In the genomic region with DNA sequence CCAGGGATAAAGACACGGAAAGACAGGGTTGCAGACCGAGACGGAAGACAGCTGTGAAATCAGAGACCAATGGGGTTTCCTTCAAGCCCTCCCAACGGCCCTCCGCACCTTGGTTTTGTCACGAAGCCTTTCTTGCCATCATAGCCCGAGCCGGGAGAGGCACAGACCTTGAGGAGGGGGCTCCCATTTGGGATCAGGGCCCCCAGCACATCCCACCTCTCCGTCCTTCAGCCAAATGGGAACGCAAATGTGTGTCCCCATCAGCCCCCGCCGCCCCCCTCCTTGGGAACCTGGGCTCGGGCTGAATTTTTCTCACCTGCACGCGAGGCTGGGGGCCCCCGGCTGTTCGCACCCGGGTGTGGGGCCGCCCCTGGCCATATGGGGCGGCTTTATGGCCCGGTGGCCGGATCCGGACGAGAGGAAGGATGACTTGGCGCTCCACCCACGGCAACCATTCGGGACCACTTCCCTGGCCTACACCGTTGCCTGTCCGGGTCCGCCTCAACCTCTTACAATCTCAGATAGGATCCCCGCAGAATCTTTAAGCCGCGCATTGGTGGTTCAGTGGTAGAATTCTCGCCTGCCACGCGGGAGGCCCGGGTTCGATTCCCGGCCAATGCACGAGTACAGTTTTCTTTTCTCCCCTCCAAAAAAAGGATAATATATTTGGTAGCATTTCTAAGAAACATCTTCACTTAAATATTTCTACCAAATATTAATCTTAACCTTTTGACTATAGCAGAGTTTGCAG, we compare ENCODE assay signal across 8 cellular contexts. TPM values are rescaled to one million over a fixed set of nuclear protein-coding genes. Genes with fewer than 3 reads are reported as not detected.
DNase-seq lines count a peak whose midpoint lies in the region; ATAC-seq, FAIRE-seq and TF ChIP-seq lines count a peak whose summit lies in the region.

No MANE protein-coding gene starts in this region.

- peak overlapping the region; percentile 78 for H3K4me3 ChIP-seq in fibroblast of mammary gland (ENCODE audit: control insufficient read depth, low read depth, low read length)

- peak; percentile 82 for DNase-seq in CD14-positive monocyte (ENCODE audit: low spot score)
- DNase-seq in RCC 7860 (ENCODE audit: low spot score), result peak; percentile 52
- DNase-seq in activated T-helper 1 cell treated with Interleukin-2 at 50 U/mL for 16 hours (ENCODE audit: low read depth), result peak; percentile 75
- DNase-seq in fibroblast of mammary gland (ENCODE audit: low read depth), result peak; percentile 68
- peak; percentile 92 for DNase-seq in natural killer cell
- peak; percentile 79 for DNase-seq in stimulated activated naive B cell treated with anti-CD40 and anti-IgM and Interleukin-4, amounts not matched to agents 10 μg/mL and 1 μg/mL and 100 μg/mL, for 72 hours

- peaks cover 0 to 47% (median 34%) of the 10 kb centered on the region in 7 donors for H3K9me3 Mint-ChIP-seq in CD14-positive monocyte
- peaks cover 0 to 2% of the 10 kb centered on the region in 2 donors for H3K9me3 Mint-ChIP-seq in natural killer cell
- H3K9me3 Mint-ChIP-seq in stimulated activated naive B cell treated with anti-CD40 and anti-IgM and Interleukin-4, amounts not matched to agents 10 μg/mL and 1 μg/mL and 100 μg/mL, for 72 hours, result no peaks in the 10 kb centered on the region

- H3K4me3 Mint-ChIP-seq in CD14-positive monocyte (peak overlapping the region; percentile 86 to 97), natural killer cell (peak overlapping the region; percentile 93)
- peak overlapping the region; percentile 87 to 89 for H3K4me3 Mint-ChIP-seq in stimulated activated naive B cell treated with anti-CD40 and anti-IgM and Interleukin-4, amounts not matched to agents 10 μg/mL and 1 μg/mL and 100 μg/mL, for 72 hours

- H3K36me3 Mint-ChIP-seq in CD14-positive monocyte (peaks cover 21 to 32% of the 10 kb centered on the region in 2 donors), natural killer cell (no peaks in the 10 kb centered on the region)
- H3K36me3 Mint-ChIP-seq in stimulated activated naive B cell treated with anti-CD40 and anti-IgM and Interleukin-4, amounts not matched to agents 10 μg/mL and 1 μg/mL and 100 μg/mL, for 72 hours, result peaks cover 9 to 15% of the 10 kb centered on the region in 2 donors

- no peak for FAIRE-seq in RCC 7860 (lab: Jason Lieb, UNC)

- TF ChIP-seq CTCF in CD14-positive monocyte (IDR thresholded peaks at IDR 0.05), result no peak
- no peak for TF ChIP-seq CTCF in fibroblast of mammary gland (conservative IDR thresholded peaks at IDR 0.05; ENCODE audit: control insufficient read depth, insufficient read depth, low read depth, low read length)
- TF ChIP-seq CTCF in natural killer cell (IDR thresholded peaks at IDR 0.05), result no peak

- intact Hi-C loops in CD14-positive monocyte (cut with micrococcal nuclease) (loop anchor here in 1 of 2 donors (5.0 kb wide), 1 partner anchor 37 kb away; the partner anchor contains the start of gene VAMP2), natural killer cell (cut with micrococcal nuclease) (loop anchor here (1.0 kb wide), 2 partner anchors 13 to 62 kb away; no protein-coding TSS in a partner anchor)

- ATAC-seq in HG02798 (IDR thresholded peaks at IDR 0.05; ENCODE audit: poor library complexity, unreplicated experiment) (peak; percentile 28), natural killer cell (peak; percentile 52 to 62 (median 60)), GM21825 (IDR thresholded peaks at IDR 0.05; ENCODE audit: unreplicated experiment) (no peak)
- peak; percentile 40 to 51 for ATAC-seq in stimulated activated naive B cell treated with anti-CD40 and anti-IgM and Interleukin-4, amounts not matched to agents 10 μg/mL and 1 μg/mL and 100 μg/mL, for 72 hours (replicated peaks)

- H3K27ac Mint-ChIP-seq in CD14-positive monocyte (peak overlapping the region in 1 of 7 donors; percentile 64), natural killer cell (peak overlapping the region; percentile 95 to 98)
- H3K27ac Mint-ChIP-seq in stimulated activated naive B cell treated with anti-CD40 and anti-IgM and Interleukin-4, amounts not matched to agents 10 μg/mL and 1 μg/mL and 100 μg/mL, for 72 hours, result peak overlapping the region; percentile 100

- H3K27me3 Mint-ChIP-seq in CD14-positive monocyte (ENCODE audit: low read depth in 3 of 3) (peaks cover 89 to 97% (median 91%) of the 10 kb centered on the region in 3 donors), natural killer cell (ENCODE audit: low read depth in 2 of 2) (peaks cover 44 to 59% of the 10 kb centered on the region in 2 donors)
- peaks cover 50 to 70% of the 10 kb centered on the region in 2 donors for H3K27me3 Mint-ChIP-seq in stimulated activated naive B cell treated with anti-CD40 and anti-IgM and Interleukin-4, amounts not matched to agents 10 μg/mL and 1 μg/mL and 100 μg/mL, for 72 hours

- H3K4me1 Mint-ChIP-seq in CD14-positive monocyte, result peaks cover 61% of the 10 kb centered on the region
- H3K4me1 Mint-ChIP-seq in natural killer cell, result peaks cover 59 to 62% of the 10 kb centered on the region in 2 donors
- H3K4me1 Mint-ChIP-seq in stimulated activated naive B cell treated with anti-CD40 and anti-IgM and Interleukin-4, amounts not matched to agents 10 μg/mL and 1 μg/mL and 100 μg/mL, for 72 hours, result peaks cover 48 to 63% of the 10 kb centered on the region in 2 donors

RNA-seq across cellular contexts. Expression of gene HES7, which starts 1.5 kb away (rescaled TPM):
- not detected for polyA plus RNA-seq in CD14-positive monocyte
- total RNA-seq in natural killer cell, result under 1 TPM; 0.50 to 0.77 (median 0.61) TPM

RNA-seq across cellular contexts. Expression of gene ALOXE3, which starts 7.1 kb away (rescaled TPM):
- polyA plus RNA-seq in CD14-positive monocyte, result not detected
- not detected for total RNA-seq in natural killer cell

RNA-seq across cellular contexts. Expression of gene PER1, which starts 26.8 kb away (rescaled TPM):
- polyA plus RNA-seq in CD14-positive monocyte, result 1 to 10 TPM; 5.6 to 9.6 TPM
- 1,000 to 10,000 TPM in 1 of 3 donors, 100 to 1,000 TPM in 2; 636 to 1,422 (median 923) TPM for total RNA-seq in natural killer cell

RNA-seq across cellular contexts. Expression of gene VAMP2, which starts 37.4 kb away (rescaled TPM):
- polyA plus RNA-seq in CD14-positive monocyte, result 10 to 100 TPM; 10.2 to 14.5 TPM
- total RNA-seq in natural killer cell, result 100 to 1,000 TPM; 191 to 315 (median 234) TPM

RNA-seq across cellular contexts. Expression of gene ALOX12B, which starts 37.9 kb away (rescaled TPM):
- not detected for polyA plus RNA-seq in CD14-positive monocyte
- total RNA-seq in natural killer cell, result under 1 TPM; 0.29 to 0.58 (median 0.56) TPM
